ENCODE assay signal across 14 cellular contexts in genomic region chr7:24881622-24882021, GRCh38.
DNase-seq lines count a peak whose midpoint lies in the region; ATAC-seq, FAIRE-seq and TF ChIP-seq lines count a peak whose summit lies in the region.
"Had no signal": no experiment of that assay in that cellular context is flagged by ENCODE, and none has a peak within 500 bp of the region (broad histone marks: within the 10 kb centered on the region; RNA-seq: fewer than 3 reads in every experiment).

No MANE protein-coding gene starts in this region.

- in situ Hi-C loops in K562 (cut with MboI), result no loop called here

- no peak for FAIRE-seq in K562 (lab: Jason Lieb, UNC)

- H3K36me3 ChIP-seq in OCI-LY1 (ENCODE audit: insufficient read depth, low read length), result peaks cover 23% of the 10 kb centered on the region; the same call in 1 of the 2 replicates
- H3K36me3 ChIP-seq in K562 (ENCODE audit: control insufficient read depth, insufficient read depth, low read length), result peaks cover 13% of the 10 kb centered on the region; the same call in 2 of the 3 replicates
- H3K36me3 ChIP-seq: upper lobe of left lung had no signal

- H3K4me3 ChIP-seq in OCI-LY1 (ENCODE audit: low read depth, low read length, poor library complexity, severe bottlenecking), result no peak overlapping the region
- no peak overlapping the region for H3K4me3 ChIP-seq in K562
- H3K4me3 ChIP-seq: upper lobe of left lung had no signal

- no peak for TF ChIP-seq POLR2A in K562 (conservative IDR thresholded peaks at IDR 0.05)

- BruUV-seq in K562 (replicated peaks; lab: Mats Ljungman, UMichigan), result no TSS peak

- H3K27ac ChIP-seq in OCI-LY1 (ENCODE audit: low read depth, low read length, poor library complexity, severe bottlenecking) (peak overlapping the region; percentile 91), K562 (ENCODE audit: extremely low read depth, low read depth, low read length) (no peak overlapping the region)
- H3K27ac ChIP-seq: upper lobe of left lung had no signal

- H4K20me1 ChIP-seq in OCI-LY1 (ENCODE audit: insufficient read depth, low read length) (no peaks in the 10 kb centered on the region), K562 (replicated peaks; ENCODE audit: control insufficient read depth, insufficient read depth, low read length) (no peaks in the 10 kb centered on the region)

- DNase-seq in activated naive CD4-positive, alpha-beta T cell treated with anti-CD3 and anti-CD28 coated beads, Interleukin-2, amount 50 U/mL, for 72 hours (ENCODE audit: low spot score in 2 of 2), result no peak
- DNase-seq in K562 (ENCODE audit: extremely low read depth in 1 of 4, low spot score in 3 of 4) (peak in 1 of 4 experiments; percentile 20), superior temporal gyrus (ENCODE audit: extremely low spot score) (no peak), NCI-H1048 (lab: John Stamatoyannopoulos, UW) (no peak), COLO829 (ENCODE audit: low spot score) (no peak)
- DNase-seq in stimulated activated effector memory CD8-positive, alpha-beta T cell treated with anti-CD3 and anti-CD28 coated beads, Interleukin-12 subunit alpha, Interleukin-12 subunit beta, amount 100 ng/mL, for 72 hours (ENCODE audit: low spot score in 2 of 2), result no peak
- DNase-seq: activated CD4-positive, alpha-beta T cell treated with anti-CD3 and anti-CD28 coated beads for 1 hour; DMS79 treated with DMSO at 0.1 percent for 48 hours; effector memory CD4-positive, alpha-beta T cell; NCI-H2081; posterior cingulate gyrus; upper lobe of left lung had no signal

- TF ChIP-seq RAD21 in K562 (CRISPR knock-in tag; conservative IDR thresholded peaks at IDR 0.05 in 1 of 2, IDR thresholded peaks at IDR 0.05 in 1 of 2), result peak in 1 of 2 experiments; percentile 31; a peak in 2 of 4 replicates

- H3K4me1 Mint-ChIP-seq in activated naive CD4-positive, alpha-beta T cell treated with anti-CD3 and anti-CD28 coated beads, Interleukin-2, amount 50 U/mL, for 24 hours, result peaks cover 90% of the 10 kb centered on the region
- H3K4me1 Mint-ChIP-seq in stimulated activated effector memory CD8-positive, alpha-beta T cell treated with anti-CD3 and anti-CD28 coated beads, Interleukin-12 subunit alpha, Interleukin-12 subunit beta, amount 100 ng/mL, for 72 hours, result peaks cover 90% of the 10 kb centered on the region

- peak overlapping the region; percentile 31 for H3K27ac Mint-ChIP-seq in activated naive CD4-positive, alpha-beta T cell treated with anti-CD3 and anti-CD28 coated beads, Interleukin-2, amount 50 U/mL, for 24 hours
- peak overlapping the region in 1 of 2 donors; percentile 27 for H3K27ac Mint-ChIP-seq in activated naive CD4-positive, alpha-beta T cell treated with anti-CD3 and anti-CD28 coated beads, Interleukin-2, amount 50 U/mL, for 72 hours
- peak overlapping the region; percentile 32 for H3K27ac Mint-ChIP-seq in stimulated activated effector memory CD8-positive, alpha-beta T cell treated with anti-CD3 and anti-CD28 coated beads, Interleukin-12 subunit alpha, Interleukin-12 subunit beta, amount 100 ng/mL, for 72 hours

- peaks cover 10% of the 10 kb centered on the region for H3F3A ChIP-seq in OCI-LY1 (ENCODE audit: insufficient read depth, low read length)

- no peak for TF ChIP-seq EP300 in K562 (IDR thresholded peaks at IDR 0.05; ENCODE audit: low read length)

- peaks cover 100% of the 10 kb centered on the region for H3K4me1 ChIP-seq in OCI-LY1 (ENCODE audit: insufficient read depth, low read length, severe bottlenecking)
- H3K4me1 ChIP-seq in K562 (replicated peaks in 1 of 2; ENCODE audit: control insufficient read depth in 2 of 2, insufficient read depth in 2 of 2, low read length in 2 of 2), result peaks cover 0 to 12% of the 10 kb centered on the region in 2 experiments; a peak in 2 of 5 replicates

- no peaks in the 10 kb centered on the region for H3K27me3 ChIP-seq in OCI-LY1 (ENCODE audit: insufficient read depth, low read length)
- no peaks in the 10 kb centered on the region for H3K27me3 ChIP-seq in K562 (ENCODE audit: control insufficient read depth in 2 of 2, insufficient read depth in 2 of 2, low read length in 2 of 2)
- H3K27me3 ChIP-seq: upper lobe of left lung had no signal

- 60% methylated on average over 4 of the region's 4 CpGs for WGBS in K562 (ENCODE audit: insufficient coverage, low coverage, missing lambda C conversion rate)

- no peaks in the 10 kb centered on the region for H3K9me3 Mint-ChIP-seq in activated naive CD4-positive, alpha-beta T cell treated with anti-CD3 and anti-CD28 coated beads, Interleukin-2, amount 50 U/mL, for 24 hours
- no peaks in the 10 kb centered on the region for H3K9me3 Mint-ChIP-seq in activated naive CD4-positive, alpha-beta T cell treated with anti-CD3 and anti-CD28 coated beads, Interleukin-2, amount 50 U/mL, for 72 hours
- no peaks in the 10 kb centered on the region for H3K9me3 Mint-ChIP-seq in stimulated activated effector memory CD8-positive, alpha-beta T cell treated with anti-CD3 and anti-CD28 coated beads, Interleukin-12 subunit alpha, Interleukin-12 subunit beta, amount 100 ng/mL, for 72 hours

- POLR2A ChIA-PET in K562 (lab: Yijun Ruan, JAX), result no interaction called here

- CTCF ChIA-PET in K562 (lab: Yijun Ruan, JAX; ENCODE audit: low intra/inter-chr PET ratio), result no interaction called here

- no peak overlapping the region for H3K4me3 Mint-ChIP-seq in activated naive CD4-positive, alpha-beta T cell treated with anti-CD3 and anti-CD28 coated beads, Interleukin-2, amount 50 U/mL, for 24 hours
- no peak overlapping the region for H3K4me3 Mint-ChIP-seq in stimulated activated effector memory CD8-positive, alpha-beta T cell treated with anti-CD3 and anti-CD28 coated beads, Interleukin-12 subunit alpha, Interleukin-12 subunit beta, amount 100 ng/mL, for 72 hours

- H2AFZ ChIP-seq in OCI-LY1 (ENCODE audit: low read length) (no peak overlapping the region), K562 (ENCODE audit: low read depth, low read length) (no peak overlapping the region)

- ATAC-seq in activated naive CD4-positive, alpha-beta T cell treated with anti-CD3 and anti-CD28 coated beads, Interleukin-2, amount 50 U/mL, for 72 hours, result no peak
- peak; percentile 65 for ATAC-seq in K562
- ATAC-seq in stimulated activated effector memory CD8-positive, alpha-beta T cell treated with anti-CD3 and anti-CD28 coated beads, Interleukin-12 subunit alpha, Interleukin-12 subunit beta, amount 100 ng/mL, for 72 hours, result no peak

- H3K9me3 ChIP-seq in OCI-LY1 (ENCODE audit: low read length), result no peaks in the 10 kb centered on the region
- H3K9me3 ChIP-seq in K562 (replicated peaks; ENCODE audit: control insufficient read depth, insufficient read depth, low read depth, low read length), result no peaks in the 10 kb centered on the region
- H3K9me3 ChIP-seq: upper lobe of left lung had no signal

- H3K4me2 ChIP-seq in OCI-LY1 (ENCODE audit: low read length) (peak overlapping the region; percentile 15; the same call in 1 of the 2 replicates), K562 (ENCODE audit: insufficient read depth, low read length) (no peak overlapping the region)

- H3K79me2 ChIP-seq in OCI-LY1 (ENCODE audit: insufficient read depth, low read length) (no peaks in the 10 kb centered on the region), K562 (ENCODE audit: control insufficient read depth, insufficient read depth, low read length) (no peaks in the 10 kb centered on the region)

- intact Hi-C loops in K562 (cut with micrococcal nuclease), result loop anchor here (2.0 kb wide), 1 partner anchor 61 kb away; no protein-coding TSS in a partner anchor

- TF ChIP-seq CTCF in OCI-LY1 (IDR thresholded peaks at IDR 0.05; ENCODE audit: low read length) (no peak), K562 (IDR thresholded peaks at IDR 0.05 in 2 of 3, conservative IDR thresholded peaks at IDR 0.05 in 1 of 3; ENCODE audit: insufficient read depth in 2 of 3, low read depth in 1 of 3, low read length in 3 of 3) (peak; percentile 39 to 91 (median 67); a peak in 5 of 6 replicates)

- no peaks in the 10 kb centered on the region for H3K27me3 Mint-ChIP-seq in activated naive CD4-positive, alpha-beta T cell treated with anti-CD3 and anti-CD28 coated beads, Interleukin-2, amount 50 U/mL, for 24 hours

- H3K9ac ChIP-seq in OCI-LY1 (ENCODE audit: low read length) (peak overlapping the region; percentile 11; the same call in 1 of the 2 replicates), K562 (ENCODE audit: insufficient read depth in 1 of 2, low read depth in 2 of 2, low read length in 2 of 2) (no peak overlapping the region)

- no peaks in the 10 kb centered on the region for H3K9me1 ChIP-seq in K562 (ENCODE audit: control insufficient read depth, insufficient read depth, low read length)

- H3K36me3 Mint-ChIP-seq in activated naive CD4-positive, alpha-beta T cell treated with anti-CD3 and anti-CD28 coated beads, Interleukin-2, amount 50 U/mL, for 24 hours, result peaks cover 24% of the 10 kb centered on the region
- peaks cover 8 to 11% of the 10 kb centered on the region in 2 donors for H3K36me3 Mint-ChIP-seq in activated naive CD4-positive, alpha-beta T cell treated with anti-CD3 and anti-CD28 coated beads, Interleukin-2, amount 50 U/mL, for 72 hours
- H3K36me3 Mint-ChIP-seq in stimulated activated effector memory CD8-positive, alpha-beta T cell treated with anti-CD3 and anti-CD28 coated beads, Interleukin-12 subunit alpha, Interleukin-12 subunit beta, amount 100 ng/mL, for 72 hours, result peaks cover 47% of the 10 kb centered on the region

- H3K9me2 ChIP-seq in OCI-LY1 (ENCODE audit: low read depth, low read length), result no peaks in the 10 kb centered on the region

TF ChIP-seq in K562, 482 proteins besides CTCF, POLR2A, EP300 and RAD21 (continues in another document):
- no peak for TF ChIP-seq MBD2 (IDR thresholded peaks at IDR 0.05; ENCODE audit: borderline replicate concordance, low read depth)
- no peak for TF ChIP-seq ADNP (tag; IDR thresholded peaks at IDR 0.05)
- TF ChIP-seq CREM (IDR thresholded peaks at IDR 0.05; ENCODE audit: low read depth), result no peak
- TF ChIP-seq KLF1 (tag; IDR thresholded peaks at IDR 0.05), result no peak
- TF ChIP-seq ZFP36 (IDR thresholded peaks at IDR 0.05; ENCODE audit: low read depth, low read length, partially characterized antibody), result no peak
- no peak for TF ChIP-seq HNRNPL (IDR thresholded peaks at IDR 0.05; ENCODE audit: low read depth, low read length)
- TF ChIP-seq PRPF4 (IDR thresholded peaks at IDR 0.05; ENCODE audit: insufficient read depth, low read depth, low read length, poor library complexity, severe bottlenecking), result no peak
- TF ChIP-seq GATAD2A (IDR thresholded peaks at IDR 0.05), result no peak
- no peak for TF ChIP-seq FOXK2 (conservative IDR thresholded peaks at IDR 0.05 in 1 of 2, IDR thresholded peaks at IDR 0.05 in 1 of 2; ENCODE audit: low read depth in 2 of 2)
- TF ChIP-seq CSDE1 (IDR thresholded peaks at IDR 0.05), result no peak
